Comparison of ENCODE assay signal across 17 cellular contexts in genomic region chr5:143695941-143696340, GRCh38.
DNase-seq lines count a peak whose midpoint lies in the region; ATAC-seq and TF ChIP-seq lines count a peak whose summit lies in the region.
"Had no signal": no experiment of that assay in that cellular context is flagged by ENCODE, and none has a peak within 500 bp of the region (broad histone marks: within the 10 kb centered on the region; RNA-seq: fewer than 3 reads in every experiment).

No MANE protein-coding gene starts in this region.

- H3K14ac ChIP-seq in IMR-90 (replicated peaks; ENCODE audit: low read depth, low read length): no peak overlapping the region; the same call in 1 of the 2 replicates

- CTCF ChIA-PET in IMR-90 (lab: Yijun Ruan, JAX): no interaction called here

- no TSS peak for BruUV-seq in IMR-90 (replicated peaks; lab: Mats Ljungman, UMichigan)

- H3K9me3 Mint-ChIP-seq in central memory CD8-positive, alpha-beta T cell: no peaks in the 10 kb centered on the region

- no peak for TF ChIP-seq RAD21 in IMR-90 (IDR thresholded peaks at IDR 0.05; ENCODE audit: low read length)

- H3K27me3 ChIP-seq in IMR-90 (ENCODE audit: control insufficient read depth, insufficient read depth, low read length) (no peaks in the 10 kb centered on the region), osteoblast (ENCODE audit: insufficient read depth, low read length) (no peaks in the 10 kb centered on the region)

- no peak overlapping the region for H2BK120ac ChIP-seq in IMR-90 (ENCODE audit: low read depth, low read length)

- no peaks in the 10 kb centered on the region; the same call in 1 of the 2 replicates for H3K9me1 ChIP-seq in IMR-90 (ENCODE audit: insufficient read depth, low read length)

- no peak for TF ChIP-seq POLR2A in IMR-90 (IDR thresholded peaks at IDR 0.05; ENCODE audit: low read depth, low read length)

- peaks cover 3% of the 10 kb centered on the region for H3K36me3 Mint-ChIP-seq in central memory CD8-positive, alpha-beta T cell (ENCODE audit: insufficient read depth)
- H3K36me3 Mint-ChIP-seq: CD4-positive, alpha-beta memory T cell had no signal

- intact Hi-C loops in IMR-90 (cut with micrococcal nuclease): loop anchor here (10.0 kb wide), 1 partner anchor 449 kb away; no protein-coding TSS in a partner anchor

- in situ Hi-C loops in IMR-90 (cut with MboI; ENCODE audit: low sequenced_read_pairs): no loop called here

- H3K18ac ChIP-seq in IMR-90 (ENCODE audit: low read depth, low read length): no peak overlapping the region

- H2AFZ ChIP-seq in IMR-90 (replicated peaks; ENCODE audit: low read length, poor library complexity) (no peak overlapping the region), osteoblast (ENCODE audit: low read length) (no peak overlapping the region)
- H2AFZ ChIP-seq: GM23248 had no signal

- no peak overlapping the region for H3K9ac ChIP-seq in IMR-90 (ENCODE audit: low read depth, low read length)
- H3K9ac ChIP-seq: GM23248 had no signal

- dilution Hi-C loops in IMR-90 (cut with HindIII; ENCODE audit: low sequenced_read_pairs, unreplicated experiment): no loop called here

- no peaks in the 10 kb centered on the region for H3K79me2 ChIP-seq in osteoblast (ENCODE audit: insufficient read depth, low read length)

- H3K56ac ChIP-seq in IMR-90 (ENCODE audit: extremely low read depth, insufficient read depth, low read length): no peak overlapping the region

- no peak overlapping the region for H2AK5ac ChIP-seq in IMR-90 (ENCODE audit: low read depth, low read length)

- ATAC-seq in IMR-90 (ENCODE audit: low read depth): no peak; the same call in 1 of the 2 replicates
- no peak for ATAC-seq in central memory CD8-positive, alpha-beta T cell (replicated peaks; ENCODE audit: extremely low read depth, poor library complexity, severe bottlenecking)
- no peak for ATAC-seq in HG02981 (IDR thresholded peaks at IDR 0.05; ENCODE audit: unreplicated experiment)
- ATAC-seq in HG02798 (IDR thresholded peaks at IDR 0.05; ENCODE audit: poor library complexity, unreplicated experiment): no peak

- H4K8ac ChIP-seq in IMR-90 (ENCODE audit: low read depth in 2 of 2, low read length in 2 of 2): no peak overlapping the region

- H3K4me3 ChIP-seq in IMR-90 (ENCODE audit: insufficient read depth, low read depth, low read length): no peak overlapping the region
- H3K4me3 ChIP-seq in osteoblast (ENCODE audit: insufficient read depth, low read length): no peak overlapping the region
- H3K4me3 ChIP-seq: GM23248 had no signal

- H2BK15ac ChIP-seq in IMR-90 (ENCODE audit: low read depth, low read length): no peak overlapping the region

- POLR2A ChIA-PET in IMR-90 (lab: Charles Lee; ENCODE audit: unreplicated experiment): no interaction called here

- peaks cover 35% of the 10 kb centered on the region for H3K4me1 Mint-ChIP-seq in central memory CD8-positive, alpha-beta T cell

- no peaks in the 10 kb centered on the region for H3K79me1 ChIP-seq in IMR-90 (ENCODE audit: low read depth in 1 of 2, low read length in 2 of 2)

- H3K4me2 ChIP-seq in IMR-90 (ENCODE audit: low read depth, low read length): no peak overlapping the region
- peak overlapping the region; percentile 40 for H3K4me2 ChIP-seq in osteoblast (ENCODE audit: insufficient read depth, low read length)

- no peak overlapping the region for H2AK9ac ChIP-seq in IMR-90 (replicated peaks; ENCODE audit: low read depth, low read length, poor library complexity)

- H2BK5ac ChIP-seq in IMR-90 (ENCODE audit: low read depth, low read length, poor library complexity, severe bottlenecking): no peak overlapping the region

- H3K4me1 ChIP-seq in IMR-90 (ENCODE audit: control insufficient read depth, insufficient read depth, low read length): peaks cover 5% of the 10 kb centered on the region; the same call in 1 of the 2 replicates
- peaks cover 16% of the 10 kb centered on the region for H3K4me1 ChIP-seq in osteoblast (ENCODE audit: insufficient read depth, low read length)

- H3K4ac ChIP-seq in IMR-90 (ENCODE audit: low read depth, low read length): no peak overlapping the region

- H3K9me3 ChIP-seq in IMR-90 (ENCODE audit: control insufficient read depth, insufficient read depth, low read length) (no peaks in the 10 kb centered on the region), osteoblast (ENCODE audit: low read depth, low read length) (no peaks in the 10 kb centered on the region)

- H3K27me3 Mint-ChIP-seq in central memory CD8-positive, alpha-beta T cell: no peaks in the 10 kb centered on the region

- H3K23ac ChIP-seq in IMR-90 (ENCODE audit: low read depth, low read length): no peak overlapping the region

- H4K20me1 ChIP-seq in IMR-90 (ENCODE audit: insufficient read depth, low read length) (no peaks in the 10 kb centered on the region), osteoblast (ENCODE audit: insufficient read depth, low read length) (no peaks in the 10 kb centered on the region)

- TF ChIP-seq CTCF in IMR-90 (conservative IDR thresholded peaks at IDR 0.05; ENCODE audit: low read depth, low read length) (no peak), osteoblast (IDR thresholded peaks at IDR 0.05; ENCODE audit: extremely low read depth, low read depth, low read length) (no peak)

- WGBS in IMR-90 (ENCODE audit: extremely low coverage in 2 of 2, insufficient read length in 1 of 2), 2 experiments: no CpG with 5 or more reads among the region's 1 CpG

- H3K4me3 Mint-ChIP-seq in central memory CD8-positive, alpha-beta T cell: no peak overlapping the region
- H3K4me3 Mint-ChIP-seq: CD4-positive, alpha-beta memory T cell had no signal

- H3K27ac ChIP-seq in IMR-90 (ENCODE audit: insufficient read depth, low read length) (no peak overlapping the region), osteoblast (ENCODE audit: low read depth, low read length) (peak overlapping the region; percentile 44)
- H3K27ac ChIP-seq: GM23248 had no signal

- H4K5ac ChIP-seq in IMR-90 (ENCODE audit: low read depth, low read length): no peak overlapping the region

- no peaks in the 10 kb centered on the region for H3K36me3 ChIP-seq in IMR-90 (ENCODE audit: control insufficient read depth, insufficient read depth, low read length)
- no peaks in the 10 kb centered on the region for H3K36me3 ChIP-seq in osteoblast (ENCODE audit: insufficient read depth, low read length)

- peak overlapping the region; percentile 67 for H3K27ac Mint-ChIP-seq in central memory CD8-positive, alpha-beta T cell (ENCODE audit: low read depth)
- H3K27ac Mint-ChIP-seq: CD4-positive, alpha-beta memory T cell had no signal

- no peak overlapping the region; the same call in 1 of the 2 replicates for H2BK20ac ChIP-seq in IMR-90 (ENCODE audit: low read depth, low read length)

- H4K91ac ChIP-seq in IMR-90 (ENCODE audit: insufficient read depth, low read depth, low read length): no peak overlapping the region

- peak; percentile 28 for DNase-seq in IMR-90
- DNase-seq in NCI-H226: peak; percentile 20
- no peak for DNase-seq in central memory CD8-positive, alpha-beta T cell (ENCODE audit: low spot score in 2 of 2)
- DNase-seq in osteoblast (ENCODE audit: insufficient read length, low spot score, missing footprints): no peak
- no peak for DNase-seq in SW480 (ENCODE audit: low spot score)
- DNase-seq in stimulated activated CD4-positive, alpha-beta T cell treated with anti-CD3 and anti-CD28 coated beads, Interleukin-4, amount 100 ng/mL, for 1 hour: no peak
- DNase-seq: C1 segment of cervical spinal cord; CD4-positive, alpha-beta memory T cell; COR-L47; DMS 273 treated with DMSO at 0.1 percent for 48 hours; DMS79; GF-D8; GM23248; H7; HCEC 1CT had no signal

TF ChIP-seq in IMR-90, 13 proteins besides CTCF, POLR2A, EP300 and RAD21:
- no peak for TF ChIP-seq CHD1 (IDR thresholded peaks at IDR 0.05; ENCODE audit: low read depth, low read length)
- no peak for TF ChIP-seq NFE2L2 (IDR thresholded peaks at IDR 0.05; ENCODE audit: low read depth, low read length)
- TF ChIP-seq ELK1 (IDR thresholded peaks at IDR 0.05; ENCODE audit: borderline replicate concordance, low read depth, low read length): no peak
TF ChIP-seq in IMR-90: peak in this region for 0.

Comparison
In these comparisons a context has a peak if more than half of its experiments do, and no peak if none do; other contexts are left out.
1. DNase-seq: peak in IMR-90 (single experiment) and NCI-H226 (single experiment); none in central memory CD8-positive, alpha-beta T cell (0 of 2), osteoblast (single experiment), SW480 (single experiment) and stimulated activated CD4-positive, alpha-beta T cell treated with anti-CD3 and anti-CD28 coated beads, Interleukin-4, amount 100 ng/mL, for 1 hour (single experiment).